Comparison of ENCODE assay signal across 9 cellular contexts in the genomic region with DNA sequence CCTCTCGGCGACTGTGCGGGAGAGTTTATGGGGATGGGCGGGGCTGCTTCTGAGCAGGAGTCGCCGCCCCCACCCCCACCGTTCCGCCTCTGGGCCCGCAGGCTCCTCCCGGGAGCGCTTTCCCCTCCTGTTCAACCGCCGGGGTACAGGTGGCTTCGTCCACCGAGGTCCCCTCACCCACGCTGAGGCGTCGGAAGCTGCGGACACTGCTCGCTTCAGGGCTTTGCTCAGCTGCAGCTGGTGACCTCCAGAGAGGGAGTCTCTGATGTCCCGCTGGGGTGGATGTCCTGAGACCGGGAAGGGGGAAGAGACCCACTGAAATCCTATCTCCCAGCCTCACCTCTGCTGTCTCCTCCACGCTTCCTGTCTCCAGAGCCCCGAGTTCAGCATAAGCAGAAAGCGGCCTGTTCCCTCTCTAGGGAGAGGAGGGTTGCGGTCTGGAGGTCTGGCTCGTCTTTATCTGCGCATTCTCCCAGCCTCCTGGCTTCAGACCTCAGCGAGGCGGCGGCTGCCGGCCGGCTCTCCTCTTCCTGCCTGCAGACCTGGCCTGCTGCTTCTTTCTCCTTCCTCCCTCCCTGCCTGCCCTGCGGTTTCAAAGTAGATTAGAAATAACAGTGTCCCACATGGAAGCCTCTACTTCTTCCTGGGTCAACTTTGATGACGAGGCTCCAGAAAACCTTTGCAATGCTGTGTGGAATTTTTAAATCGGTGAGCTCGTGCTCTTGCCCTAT. TPM values are rescaled to one million over a fixed set of nuclear protein-coding genes. Genes with fewer than 3 reads are reported as not detected.
DNase-seq lines count a peak whose midpoint lies in the region; ATAC-seq and TF ChIP-seq lines count a peak whose summit lies in the region.
"Had no signal": no experiment of that assay in that cellular context is flagged by ENCODE, and none has a peak within 500 bp of the region (broad histone marks: within the 10 kb centered on the region; RNA-seq: fewer than 3 reads in every experiment).

No MANE protein-coding gene starts in this region.

- no peak overlapping the region for H3K23ac ChIP-seq in trophoblast cell (ENCODE audit: low read length)

- no peak overlapping the region for H2BK12ac ChIP-seq in trophoblast cell (ENCODE audit: low read length)

- no peak overlapping the region for H4K91ac ChIP-seq in trophoblast cell (ENCODE audit: low read depth, low read length)

- H3K4me3 Mint-ChIP-seq in CD8-positive, alpha-beta T cell = peak overlapping the region; percentile 70

- peaks cover 20% of the 10 kb centered on the region for H3K4me1 ChIP-seq in CD8-positive, alpha-beta T cell (ENCODE audit: insufficient read depth, low read length)
- H3K4me1 ChIP-seq in body of pancreas (peaks cover 32% of the 10 kb centered on the region), mucosa of stomach (ENCODE audit: control insufficient read depth, insufficient read depth, low read length) (peaks cover 25% of the 10 kb centered on the region), trophoblast cell (ENCODE audit: control insufficient read depth in 1 of 2, insufficient read depth in 2 of 2, low read length in 2 of 2) (no peaks in the 10 kb centered on the region)

- H3K27me3 Mint-ChIP-seq in CD8-positive, alpha-beta T cell (ENCODE audit: low read depth) = peaks cover 47% of the 10 kb centered on the region

- H3K4me3 ChIP-seq in CD8-positive, alpha-beta T cell (ENCODE audit: low read depth, low read length) = no peak overlapping the region
- H3K4me3 ChIP-seq in body of pancreas = peak overlapping the region in 1 of 2 donors; percentile 10
- peak overlapping the region; percentile 31 for H3K4me3 ChIP-seq in mucosa of stomach (ENCODE audit: low read length)
- no peak overlapping the region for H3K4me3 ChIP-seq in trophoblast cell (ENCODE audit: low read depth, low read length)

- no peak overlapping the region for H3K27ac Mint-ChIP-seq in CD8-positive, alpha-beta T cell

- in situ Hi-C loops in KBM-7 (cut with MboI; ENCODE audit: low pct_unique_long_range_greater_than_20kb, low sequenced_read_pairs) = no loop called here

- no peak overlapping the region for H3K4me2 ChIP-seq in trophoblast cell (ENCODE audit: low read length)

- no peak overlapping the region for H3K27ac ChIP-seq in CD8-positive, alpha-beta T cell (ENCODE audit: low read depth, low read length)
- H3K27ac ChIP-seq in body of pancreas (peak overlapping the region in 2 of 4 donors; percentile 12 to 49), trophoblast cell (ENCODE audit: low read depth, low read length) (no peak overlapping the region)

- peaks cover 24% of the 10 kb centered on the region for H3K4me1 Mint-ChIP-seq in CD8-positive, alpha-beta T cell (ENCODE audit: low read depth)

- POLR2A ChIA-PET in CD8-positive, alpha-beta T cell (lab: Charles Lee) = no interaction called here

- no peak overlapping the region for H2BK5ac ChIP-seq in trophoblast cell (ENCODE audit: low read depth, low read length, poor library complexity)

- no peak overlapping the region for H2AK5ac ChIP-seq in trophoblast cell (ENCODE audit: low read length)

- H3K9ac ChIP-seq in mucosa of stomach (ENCODE audit: low read length) (peak overlapping the region; percentile 34), trophoblast cell (ENCODE audit: low read length) (no peak overlapping the region)

- H3K4ac ChIP-seq in trophoblast cell (ENCODE audit: low read depth, low read length) = no peak overlapping the region

- TF ChIP-seq POLR2A in body of pancreas (IDR thresholded peaks at IDR 0.05) = peak in 1 of 3 donors; percentile 1

- H3K36me3 Mint-ChIP-seq in CD8-positive, alpha-beta T cell = no peaks in the 10 kb centered on the region

- TF ChIP-seq CTCF in CD8-positive, alpha-beta T cell (IDR thresholded peaks at IDR 0.05) = no peak
- no peak for TF ChIP-seq CTCF in body of pancreas (IDR thresholded peaks at IDR 0.05)

- no peak overlapping the region for H3K14ac ChIP-seq in trophoblast cell (ENCODE audit: low read length)

- no peak for ATAC-seq in CD8-positive, alpha-beta T cell
- ATAC-seq in body of pancreas (peak; percentile 67), HG03097 (IDR thresholded peaks at IDR 0.05; ENCODE audit: low FRiP score, unreplicated experiment) (no peak)

- intact Hi-C loops in CD8-positive, alpha-beta T cell (cut with DNase I, micrococcal nuclease) = no loop called here
- intact Hi-C loops in body of pancreas (cut with DNase I) = no loop called here

- H4K8ac ChIP-seq in trophoblast cell (ENCODE audit: low read depth, low read length) = no peak overlapping the region

- H3K27me3 ChIP-seq in CD8-positive, alpha-beta T cell (ENCODE audit: insufficient read depth, low read length) = peaks cover 19% of the 10 kb centered on the region
- H3K27me3 ChIP-seq in body of pancreas (no peaks in the 10 kb centered on the region), mucosa of stomach (ENCODE audit: control insufficient read depth, insufficient read depth, low read length) (peaks cover 43% of the 10 kb centered on the region), trophoblast cell (ENCODE audit: insufficient read depth, low read length) (no peaks in the 10 kb centered on the region)

- H4K12ac ChIP-seq in trophoblast cell (ENCODE audit: low read depth, low read length) = no peak overlapping the region

- H3K9me3 Mint-ChIP-seq in CD8-positive, alpha-beta T cell = no peaks in the 10 kb centered on the region

- no peak for DNase-seq in CD8-positive, alpha-beta T cell
- DNase-seq in KBM-7 (peak; percentile 95), body of pancreas (peak; percentile 34 to 71 (median 48)), trophoblast cell (no peak), LoVo (ENCODE audit: low spot score) (no peak), NCI-H2107 treated with DMSO at 0.1 percent for 48 hours (lab: John Stamatoyannopoulos, UW; ENCODE audit: unreplicated experiment) (no peak)
- DNase-seq: activated effector memory CD4-positive, alpha-beta T cell treated with Interleukin-2 at 50 U/mL for 16 hours had no signal

- H3K79me1 ChIP-seq in trophoblast cell (ENCODE audit: low read length) = no peaks in the 10 kb centered on the region

- CTCF ChIA-PET in CD8-positive, alpha-beta T cell (lab: Charles Lee) = no interaction called here

- no peaks in the 10 kb centered on the region for H3K9me3 ChIP-seq in CD8-positive, alpha-beta T cell (ENCODE audit: low read length)
- H3K9me3 ChIP-seq in body of pancreas = no peaks in the 10 kb centered on the region
- H3K9me3 ChIP-seq in mucosa of stomach (ENCODE audit: control insufficient read depth, low read length) = no peaks in the 10 kb centered on the region
- H3K9me3 ChIP-seq in trophoblast cell (ENCODE audit: insufficient read depth, low read depth, low read length) = peaks cover 70% of the 10 kb centered on the region

- no peak overlapping the region for H3K18ac ChIP-seq in trophoblast cell (ENCODE audit: low read length)

- no peak overlapping the region for H2BK120ac ChIP-seq in trophoblast cell (ENCODE audit: insufficient read depth, low read length, poor library complexity)

- no peaks in the 10 kb centered on the region for H3K79me2 ChIP-seq in trophoblast cell (ENCODE audit: control insufficient read depth, insufficient read depth, low read length, poor library complexity)

- H3K36me3 ChIP-seq in CD8-positive, alpha-beta T cell (ENCODE audit: insufficient read depth, low read length) = no peaks in the 10 kb centered on the region
- H3K36me3 ChIP-seq in body of pancreas (replicated peaks in 1 of 2; ENCODE audit: insufficient read depth in 1 of 2, low read depth in 2 of 2) = no peaks in the 10 kb centered on the region
- no peaks in the 10 kb centered on the region for H3K36me3 ChIP-seq in mucosa of stomach (ENCODE audit: control insufficient read depth, insufficient read depth, low read length)
- no peaks in the 10 kb centered on the region for H3K36me3 ChIP-seq in trophoblast cell (ENCODE audit: control insufficient read depth in 1 of 2, insufficient read depth in 2 of 2, low read length in 2 of 2)

- 2 to 22% methylated on average over 28 to 37 of the region's 37 CpGs for WGBS in body of pancreas, 2 donors
- no CpG with 5 or more reads among the region's 37 CpGs for WGBS in trophoblast cell (ENCODE audit: extremely low coverage, insufficient coverage, insufficient read length)

- H2AFZ ChIP-seq in trophoblast cell (ENCODE audit: insufficient read depth, low read length, poor library complexity) = no peak overlapping the region

RNA-seq across cellular contexts. Expression of a gene that starts 1.8 kb away (rescaled TPM):
- total RNA-seq in CD8-positive, alpha-beta T cell = under 1 TPM; 0.73 to 0.83 TPM
- 10 to 100 TPM in 1 of 2 donors, 1 to 10 TPM in 1; 3.9 to 18.1 TPM for total RNA-seq in body of pancreas
- polyA plus RNA-seq in trophoblast cell (2013) = 1.4 and 1.7 TPM in 2 replicates

RNA-seq across cellular contexts. Expression of a gene that starts 36.4 kb away (rescaled TPM):
- total RNA-seq in CD8-positive, alpha-beta T cell = under 1 TPM in 1 of 2 experiments, not detected in 1; 0.28 TPM
- total RNA-seq in body of pancreas = 1 to 10 TPM; 1.0 to 2.0 TPM
- not detected in 2 replicates for polyA plus RNA-seq in trophoblast cell (2013)

Comparison
In these comparisons a context has a peak if more than half of its experiments do, and no peak if none do; other contexts are left out.
1. DNase-seq: peak in KBM-7 (single experiment) and body of pancreas (4 of 4); none in CD8-positive, alpha-beta T cell (0 of 7), trophoblast cell (0 of 2), LoVo (single experiment) and NCI-H2107 treated with DMSO at 0.1 percent for 48 hours (single experiment).